1 cellular context compared by ENCODE assay signal in genomic region chr2:149743842-149744468, GRCh38.
TF ChIP-seq lines count a peak whose summit lies in the region.

No MANE protein-coding gene starts in this region.

TF ChIP-seq in GM23338, 12 proteins besides CTCF, POLR2A, EP300 and RAD21 (continued from another document):
- no peak for TF ChIP-seq ZNF462 (CRISPR knock-in tag; IDR thresholded peaks at IDR 0.05)
- TF ChIP-seq JUNB (IDR thresholded peaks at IDR 0.05; ENCODE audit: unreplicated experiment), result no peak
- TF ChIP-seq ZNF114 (CRISPR knock-in tag; IDR thresholded peaks at IDR 0.05), result no peak
- TF ChIP-seq NANOG (IDR thresholded peaks at IDR 0.05; ENCODE audit: borderline replicate concordance), result no peak
